ENCODE assay signal across 11 cellular contexts in the genomic region with DNA sequence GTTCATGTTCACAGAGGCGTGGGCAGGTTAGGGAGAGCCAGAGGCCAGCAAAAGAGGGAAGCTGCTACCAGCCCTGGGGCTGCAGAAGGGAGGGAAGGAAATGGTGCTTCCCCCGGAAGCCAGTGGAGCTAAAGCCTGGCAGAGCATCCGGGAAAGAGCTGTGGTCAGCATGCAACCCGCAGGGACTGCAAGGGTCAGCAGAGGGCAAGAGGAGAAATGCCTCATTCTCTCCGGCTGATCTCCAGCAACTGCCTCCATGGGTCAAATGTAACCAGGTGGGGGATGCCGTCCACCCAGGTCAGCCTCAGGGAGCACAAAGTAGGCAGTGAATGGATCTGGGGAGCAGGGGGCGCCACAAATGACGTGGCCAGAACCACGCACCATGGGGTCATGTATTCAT. TPM values are rescaled to one million over a fixed set of nuclear protein-coding genes. Genes with fewer than 3 reads are reported as not detected.
DNase-seq lines count a peak whose midpoint lies in the region; ATAC-seq and TF ChIP-seq lines count a peak whose summit lies in the region.
"Had no signal": no experiment of that assay in that cellular context is flagged by ENCODE, and none has a peak within 500 bp of the region (broad histone marks: within the 10 kb centered on the region; RNA-seq: fewer than 3 reads in every experiment).

No MANE protein-coding gene starts in this region.

- H4K8ac ChIP-seq in H9 (replicated peaks; ENCODE audit: insufficient read length, low read depth, low read length), result no peak overlapping the region

- H3T11ph ChIP-seq in H9 (ENCODE audit: low read length), result no peak overlapping the region

- H3K4me2 ChIP-seq in BLaER1 (peak overlapping the region; percentile 84), H9 (ENCODE audit: insufficient read depth, insufficient read length, low read length) (no peak overlapping the region)

- H3K4me3 ChIP-seq in BLaER1, result 0 out of 2 replicates have a peak overlapping the region, but pooled peaks have one; percentile 4
- no peak overlapping the region for H3K4me3 ChIP-seq in liver (ENCODE audit: low read depth in 1 of 3, low read length in 3 of 3)

- no peak overlapping the region for H2BK15ac ChIP-seq in H9 (ENCODE audit: low read depth, low read length)

- H2BK120ac ChIP-seq in H9 (ENCODE audit: low read depth, low read length, poor library complexity, severe bottlenecking), result no peak overlapping the region

- TF ChIP-seq RAD21 in liver (IDR thresholded peaks at IDR 0.05), result no peak

- H4K20me1 ChIP-seq in BLaER1 (no peaks in the 10 kb centered on the region), H9 (ENCODE audit: control insufficient read depth, insufficient read depth, insufficient read length) (no peaks in the 10 kb centered on the region)

- WGBS in H9 (ENCODE audit: extremely low coverage, insufficient read length, low lambda C conversion rate), result no CpG with 5 or more reads among the region's 9 CpGs
- WGBS in liver, result 56% methylated on average over 9 of the region's 9 CpGs

- no peak overlapping the region for H2BK5ac ChIP-seq in H9 (ENCODE audit: insufficient read length, low read length)

- peaks cover 14 to 26% of the 10 kb centered on the region in 2 experiments for H3K4me1 Mint-ChIP-seq in H9
- peaks cover 22 to 60% of the 10 kb centered on the region in 2 donors for H3K4me1 Mint-ChIP-seq in stimulated activated naive B cell treated with anti-CD40 and anti-IgM and Interleukin-4, amounts not matched to agents 10 μg/mL and 1 μg/mL and 100 μg/mL, for 72 hours

- no peak overlapping the region for H2AK5ac ChIP-seq in H9 (ENCODE audit: insufficient read length, low read length)

- H3K36me3 Mint-ChIP-seq in H9 (ENCODE audit: insufficient read depth in 1 of 3, low read depth in 3 of 3), result no peaks in the 10 kb centered on the region; a peak in 2 of 7 replicates
- H3K36me3 Mint-ChIP-seq in stimulated activated naive B cell treated with anti-CD40 and anti-IgM and Interleukin-4, amounts not matched to agents 10 μg/mL and 1 μg/mL and 100 μg/mL, for 72 hours, result no peaks in the 10 kb centered on the region

- H3K27me3 Mint-ChIP-seq in H9 (ENCODE audit: low read depth), result peaks cover 63% of the 10 kb centered on the region
- peaks cover 14 to 27% of the 10 kb centered on the region in 2 donors for H3K27me3 Mint-ChIP-seq in stimulated activated naive B cell treated with anti-CD40 and anti-IgM and Interleukin-4, amounts not matched to agents 10 μg/mL and 1 μg/mL and 100 μg/mL, for 72 hours

- no peak overlapping the region for H2BK12ac ChIP-seq in H9 (ENCODE audit: insufficient read length, low read depth, low read length)

- no peak overlapping the region for H3K23ac ChIP-seq in H9 (ENCODE audit: insufficient read length, low read depth, low read length)

- no peak overlapping the region for H3K4me3 Mint-ChIP-seq in H9
- H3K4me3 Mint-ChIP-seq in stimulated activated naive B cell treated with anti-CD40 and anti-IgM and Interleukin-4, amounts not matched to agents 10 μg/mL and 1 μg/mL and 100 μg/mL, for 72 hours, result no peak overlapping the region

- no peak overlapping the region for H3K4ac ChIP-seq in H9 (ENCODE audit: low read depth, low read length)

- DNase-seq in H9, result no peak
- no peak for DNase-seq in stimulated activated naive B cell treated with anti-CD40 and anti-IgM and Interleukin-4, amounts not matched to agents 10 μg/mL and 1 μg/mL and 100 μg/mL, for 72 hours
- no peak for DNase-seq in cortex of kidney (lab: John Stamatoyannopoulos, UW)
- DNase-seq in NCI-H748 (lab: John Stamatoyannopoulos, UW; ENCODE audit: unreplicated experiment), result no peak
- DNase-seq: effector memory CD4-positive, alpha-beta T cell; NCI-H2029 treated with DMSO at 0.1 percent for 48 hours; stimulated activated naive CD4-positive, alpha-beta T cell had no signal

- H2AFZ ChIP-seq in H9 (ENCODE audit: low read length), result no peak overlapping the region

- no peak overlapping the region for H3K56ac ChIP-seq in H9 (ENCODE audit: insufficient read length, low read depth, low read length)

- no peak overlapping the region for H3K18ac ChIP-seq in H9 (ENCODE audit: insufficient read length, low read depth, low read length)

- H3K23me2 ChIP-seq in H9 (ENCODE audit: insufficient read length, low read depth, low read length, poor library complexity, severe bottlenecking), result peaks cover 4% of the 10 kb centered on the region

- no peaks in the 10 kb centered on the region for H3K9me3 ChIP-seq in BLaER1
- no peaks in the 10 kb centered on the region for H3K9me3 ChIP-seq in H9 (ENCODE audit: control insufficient read depth, low read depth, low read length)
- H3K9me3 ChIP-seq in liver (ENCODE audit: control insufficient read depth in 4 of 4, low read length in 3 of 4), result no peaks in the 10 kb centered on the region

- H3K27ac ChIP-seq in BLaER1 (no peak overlapping the region), H9 (ENCODE audit: insufficient read length, low read depth, low read length) (no peak overlapping the region), VCaP (peak overlapping the region; percentile 84), liver (ENCODE audit: low read depth in 1 of 2, low read length in 2 of 2) (no peak overlapping the region)

- no peak overlapping the region for H3K14ac ChIP-seq in H9 (ENCODE audit: insufficient read depth, low read length)

- H3K9me3 Mint-ChIP-seq in H9, result peaks cover 0 to 3% of the 10 kb centered on the region in 2 experiments; a peak in 2 of 5 replicates
- H3K9me3 Mint-ChIP-seq in stimulated activated naive B cell treated with anti-CD40 and anti-IgM and Interleukin-4, amounts not matched to agents 10 μg/mL and 1 μg/mL and 100 μg/mL, for 72 hours, result no peaks in the 10 kb centered on the region

- TF ChIP-seq CTCF in H9 (conservative IDR thresholded peaks at IDR 0.05), result peak; percentile 31; the same call in 1 of the 3 replicates
- TF ChIP-seq CTCF in VCaP (conservative IDR thresholded peaks at IDR 0.05), result no peak
- no peak for TF ChIP-seq CTCF in liver (IDR thresholded peaks at IDR 0.05; ENCODE audit: low read depth, low read length, missing input control)

- H3K27ac Mint-ChIP-seq in H9, result peak overlapping the region in 1 of 3 experiments; percentile 35; a peak in 1 of 7 replicates
- H3K27ac Mint-ChIP-seq in stimulated activated naive B cell treated with anti-CD40 and anti-IgM and Interleukin-4, amounts not matched to agents 10 μg/mL and 1 μg/mL and 100 μg/mL, for 72 hours, result no peak overlapping the region

- H3K4me1 ChIP-seq in BLaER1, result peaks cover 94% of the 10 kb centered on the region
- no peaks in the 10 kb centered on the region; the same call in 1 of the 2 replicates for H3K4me1 ChIP-seq in H9 (ENCODE audit: insufficient read depth, low read length)
- H3K4me1 ChIP-seq in liver (ENCODE audit: control insufficient read depth in 4 of 4, insufficient read depth in 4 of 4, low read length in 3 of 4), result peaks cover 0 to 10% (median 4%) of the 10 kb centered on the region in 4 donors

- ATAC-seq in HG02852 (IDR thresholded peaks at IDR 0.05; ENCODE audit: unreplicated experiment), result no peak
- ATAC-seq in stimulated activated naive B cell treated with anti-CD40 and anti-IgM and Interleukin-4, amounts not matched to agents 10 μg/mL and 1 μg/mL and 100 μg/mL, for 72 hours (replicated peaks), result no peak

- H3K79me1 ChIP-seq in H9 (ENCODE audit: insufficient read depth, low read depth, low read length, poor library complexity, severe bottlenecking), result no peaks in the 10 kb centered on the region

- H3K79me2 ChIP-seq in H9 (ENCODE audit: insufficient read depth, low read length), result no peaks in the 10 kb centered on the region

- no peak overlapping the region for H4K91ac ChIP-seq in H9 (ENCODE audit: insufficient read length, low read depth, low read length)

- H3K9ac ChIP-seq in BLaER1, result no peak overlapping the region
- no peak overlapping the region for H3K9ac ChIP-seq in H9 (ENCODE audit: extremely low read depth, insufficient read length, low read length)
- no peak overlapping the region for H3K9ac ChIP-seq in liver (ENCODE audit: low read depth in 1 of 2, low read length in 2 of 2)

- no peaks in the 10 kb centered on the region for H3K36me3 ChIP-seq in BLaER1
- no peaks in the 10 kb centered on the region for H3K36me3 ChIP-seq in liver (ENCODE audit: control insufficient read depth in 4 of 4, insufficient read depth in 3 of 4, low read depth in 1 of 4, low read length in 3 of 4)

- no peak overlapping the region for H4K5ac ChIP-seq in H9 (ENCODE audit: insufficient read length, low read depth, low read length)

- H2BK20ac ChIP-seq in H9 (ENCODE audit: low read depth, low read length, poor library complexity, severe bottlenecking), result no peak overlapping the region

- H3K27me3 ChIP-seq in BLaER1 (peaks cover 9% of the 10 kb centered on the region), H9 (ENCODE audit: insufficient read depth, low read length) (peaks cover 3% of the 10 kb centered on the region; the same call in 1 of the 2 replicates), liver (ENCODE audit: control insufficient read depth in 4 of 4, insufficient read depth in 4 of 4, low read length in 3 of 4) (peaks cover 0 to 11% (median 0%) of the 10 kb centered on the region in 4 donors)

TF ChIP-seq in liver, 16 proteins besides CTCF, POLR2A, EP300 and RAD21:
- TF ChIP-seq NR2F2 (IDR thresholded peaks at IDR 0.05), result peak; percentile 41
- TF ChIP-seq, protein P1, sequence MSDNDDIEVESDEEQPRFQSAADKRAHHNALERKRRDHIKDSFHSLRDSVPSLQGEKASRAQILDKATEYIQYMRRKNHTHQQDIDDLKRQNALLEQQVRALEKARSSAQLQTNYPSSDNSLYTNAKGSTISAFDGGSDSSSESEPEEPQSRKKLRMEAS (IDR thresholded peaks at IDR 0.05), result peak; percentile 19
- TF ChIP-seq, protein P2, sequence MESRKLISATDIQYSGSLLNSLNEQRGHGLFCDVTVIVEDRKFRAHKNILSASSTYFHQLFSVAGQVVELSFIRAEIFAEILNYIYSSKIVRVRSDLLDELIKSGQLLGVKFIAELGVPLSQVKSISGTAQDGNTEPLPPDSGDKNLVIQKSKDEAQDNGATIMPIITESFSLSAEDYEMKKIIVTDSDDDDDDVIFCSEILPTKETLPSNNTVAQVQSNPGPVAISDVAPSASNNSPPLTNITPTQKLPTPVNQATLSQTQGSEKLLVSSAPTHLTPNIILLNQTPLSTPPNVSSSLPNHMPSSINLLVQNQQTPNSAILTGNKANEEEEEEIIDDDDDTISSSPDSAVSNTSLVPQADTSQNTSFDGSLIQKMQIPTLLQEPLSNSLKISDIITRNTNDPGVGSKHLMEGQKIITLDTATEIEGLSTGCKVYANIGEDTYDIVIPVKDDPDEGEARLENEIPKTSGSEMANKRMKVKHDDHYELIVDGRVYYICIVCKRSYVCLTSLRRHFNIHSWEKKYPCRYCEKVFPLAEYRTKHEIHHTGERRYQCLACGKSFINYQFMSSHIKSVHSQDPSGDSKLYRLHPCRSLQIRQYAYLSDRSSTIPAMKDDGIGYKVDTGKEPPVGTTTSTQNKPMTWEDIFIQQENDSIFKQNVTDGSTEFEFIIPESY (IDR thresholded peaks at IDR 0.05), result no peak

RNA-seq across cellular contexts. Expression of a gene that starts 36.9 kb away (rescaled TPM):
- total RNA-seq in H9 (2021), result 11.8 and 12.6 TPM in 2 replicates
- total RNA-seq in liver, result 10 to 100 TPM; 20.5 to 49.1 TPM
- 10 to 100 TPM; 11.5 to 18.1 TPM for polyA plus RNA-seq in liver
